In the genomic region with DNA sequence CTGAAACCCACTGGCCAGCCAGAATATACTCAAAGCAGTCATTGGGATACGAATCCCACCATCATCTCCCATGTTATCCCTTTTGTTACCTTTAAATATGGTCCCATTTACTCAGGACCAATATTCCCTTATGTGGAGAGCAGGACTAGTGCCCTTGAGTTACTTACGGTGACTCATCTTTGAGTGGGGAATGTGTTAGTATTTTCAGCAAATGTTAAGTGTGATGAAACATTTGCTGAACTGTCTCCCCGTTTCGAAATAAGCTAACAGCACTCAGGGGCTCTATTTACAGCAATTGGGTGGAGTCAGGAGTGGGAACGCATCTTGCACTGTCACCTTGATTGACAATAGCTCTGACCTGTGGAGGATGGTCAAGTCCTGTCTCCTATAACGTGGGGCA, we compare ENCODE assay signal across 9 cellular contexts.
DNase-seq lines count a peak whose midpoint lies in the region; ATAC-seq and TF ChIP-seq lines count a peak whose summit lies in the region.
"Had no signal": no experiment of that assay in that cellular context is flagged by ENCODE, and none has a peak within 500 bp of the region (broad histone marks: within the 10 kb centered on the region; RNA-seq: fewer than 3 reads in every experiment).

No MANE protein-coding gene starts in this region.

- TF ChIP-seq POLR2A in gastrocnemius medialis (IDR thresholded peaks at IDR 0.05): no peak

- H3K36me3 ChIP-seq in gastrocnemius medialis: no peaks in the 10 kb centered on the region

- POLR2A ChIA-PET in T-cell (lab: Charles Lee): no interaction called here

- no peak overlapping the region for H3K4me3 ChIP-seq in gastrocnemius medialis

- no peaks in the 10 kb centered on the region for H3K4me1 ChIP-seq in gastrocnemius medialis

- no peaks in the 10 kb centered on the region for H3K9me3 Mint-ChIP-seq in T-cell

- peaks cover 0 to 3% of the 10 kb centered on the region in 2 donors for H3K27me3 Mint-ChIP-seq in T-cell

- peak; percentile 73 to 84 for ATAC-seq in gastrocnemius medialis
- ATAC-seq in GM19023 (IDR thresholded peaks at IDR 0.05; ENCODE audit: unreplicated experiment): no peak
- no peak for ATAC-seq in T-cell (replicated peaks in 1 of 4)

- H3K27me3 ChIP-seq in gastrocnemius medialis: no peaks in the 10 kb centered on the region

- H3K4me1 Mint-ChIP-seq in T-cell: peaks cover 0 to 25% (median 9%) of the 10 kb centered on the region in 3 donors

- H3K36me3 Mint-ChIP-seq in T-cell: no peaks in the 10 kb centered on the region

- peak overlapping the region; percentile 36 to 56 (median 50) for H3K27ac ChIP-seq in gastrocnemius medialis

- TF ChIP-seq CTCF in gastrocnemius medialis (IDR thresholded peaks at IDR 0.05 in 4 of 5, conservative IDR thresholded peaks at IDR 0.05 in 1 of 5): no peak

- CTCF ChIA-PET in T-cell (lab: Charles Lee): no interaction called here

- H3K4me3 Mint-ChIP-seq in T-cell: no peak overlapping the region

- in situ Hi-C loops in gastrocnemius medialis (cut with MboI; ENCODE audit: low sequenced_read_pairs in 4 of 4): no loop called here

- DNase-seq in GM04503 (ENCODE audit: low read depth) (peak; percentile 82), OCI-M1 (lab: John Stamatoyannopoulos, UW) (peak; percentile 85), fibroblast of gingiva (ENCODE audit: low read depth) (peak; percentile 94), gastrocnemius medialis (peak in 1 of 2 donors; percentile 31), T-cell (no peak)
- no peak for DNase-seq in central memory CD4-positive, alpha-beta T cell
- DNase-seq in activated naive CD4-positive, alpha-beta T cell treated with Interleukin-2 at 50 U/mL for 16 hours: no peak
- DNase-seq: cortex of kidney had no signal

- H3K9me3 ChIP-seq in gastrocnemius medialis: no peaks in the 10 kb centered on the region

- H3K27ac Mint-ChIP-seq in T-cell: no peak overlapping the region

- intact Hi-C loops in gastrocnemius medialis (cut with DNase I; ENCODE audit: low total_unique reads): no loop called here

Comparison
In these comparisons a context has a peak if more than half of its experiments do, and no peak if none do; other contexts are left out.
1. DNase-seq: peak in GM04503 (single experiment), OCI-M1 (single experiment) and fibroblast of gingiva (single experiment); none in central memory CD4-positive, alpha-beta T cell (single experiment), T-cell (0 of 34) and activated naive CD4-positive, alpha-beta T cell treated with Interleukin-2 at 50 U/mL for 16 hours (single experiment).
2. ATAC-seq: peak in gastrocnemius medialis (2 of 2); none in GM19023 (single experiment) and T-cell (0 of 4).